ENCODE assay signal across 20 cellular contexts in genomic region chr2:194559964-194560363, GRCh38.
DNase-seq lines count a peak whose midpoint lies in the region; ATAC-seq, FAIRE-seq and TF ChIP-seq lines count a peak whose summit lies in the region.
"Had no signal": no experiment of that assay in that cellular context is flagged by ENCODE, and none has a peak within 500 bp of the region (broad histone marks: within the 10 kb centered on the region; RNA-seq: fewer than 3 reads in every experiment).

No MANE protein-coding gene starts in this region.

- in situ Hi-C loops in GM12878 (cut with MboI) = no loop called here

- DNase-seq in GM23338 (ENCODE audit: low spot score) (peak; percentile 7), NAMALWA (ENCODE audit: low spot score) (peak; percentile 3), GM12878 (ENCODE audit: low read depth, low spot score) (no peak), mesendoderm (peak; percentile 10), body of pancreas (no peak)
- DNase-seq in stimulated activated CD4-positive, alpha-beta T cell treated with anti-CD3 and anti-CD28 coated beads, Interleukin-1b, Interleukin-23, amount 100 ng/mL, for 48 hours = no peak
- no peak for DNase-seq in stimulated activated CD4-positive, alpha-beta T cell treated with anti-CD3 and anti-CD28 coated beads, Interleukin-12 subunit alpha, Interleukin-12 subunit beta, amount 100 ng/mL, for 4 hours
- DNase-seq: C1 segment of cervical spinal cord, HCEC 1CT, NCI-H1048, NCI-H146, NCI-H2107, NCI-H226, NCI-H526 had no signal

- H2AFZ ChIP-seq in GM23338 = no peak overlapping the region
- no peak overlapping the region for H2AFZ ChIP-seq in GM12878 (ENCODE audit: control insufficient read depth, low read depth, low read length)

- SMC1A ChIA-PET in GM12878 (lab: Charles Lee; ENCODE audit: uncharacterized antibody, unreplicated experiment) = interaction anchor here (0.9 to 1.5 kb wide), 4 partner anchors 8 to 757 kb away, joined by 3 to 6 read pairs (median 3); no protein-coding TSS in a partner anchor

- H3K4me1 ChIP-seq in GM23338 (ENCODE audit: insufficient read depth) = no peaks in the 10 kb centered on the region
- H3K4me1 ChIP-seq in GM12878 (ENCODE audit: control insufficient read depth, insufficient read depth, low read length) = no peaks in the 10 kb centered on the region
- H3K4me1 ChIP-seq in mesendoderm (ENCODE audit: control insufficient read depth, low read depth, low read length) = no peaks in the 10 kb centered on the region
- no peaks in the 10 kb centered on the region for H3K4me1 ChIP-seq in body of pancreas

- no peaks in the 10 kb centered on the region for H3K27me3 Mint-ChIP-seq in GM23338 (ENCODE audit: insufficient read depth, low read depth, poor library complexity)

- no peaks in the 10 kb centered on the region; the same call in 2 of the 3 replicates for H3K9me3 ChIP-seq in GM12878 (replicated peaks; ENCODE audit: control insufficient read depth, insufficient read depth, low read length)
- H3K9me3 ChIP-seq in body of pancreas = peaks cover 0 to 7% (median 0%) of the 10 kb centered on the region in 3 donors

- H3K4me1 Mint-ChIP-seq in GM23338 = no peaks in the 10 kb centered on the region

- H3K79me1 ChIP-seq in mesendoderm (ENCODE audit: low read length) = no peaks in the 10 kb centered on the region

- no peak overlapping the region for H3K4ac ChIP-seq in mesendoderm (ENCODE audit: low read depth, low read length)

- 18% methylated on average over 3 of the region's 3 CpGs for WGBS in GM12878 (ENCODE audit: insufficient coverage, insufficient replicate concordance, low lambda C conversion rate, missing lambda C conversion rate)
- WGBS in mesendoderm (ENCODE audit: extremely low coverage, insufficient coverage, low lambda C conversion rate) = no CpG with 5 or more reads among the region's 3 CpGs
- 61 to 74% methylated on average over 3 of the region's 3 CpGs for WGBS in body of pancreas, 2 donors

- H3K9me3 Mint-ChIP-seq in GM23338 = peaks cover 18% of the 10 kb centered on the region; the same call in 2 of the 3 replicates
- H3K9me3 Mint-ChIP-seq: T-helper 1 cell treated with Interleukin-12 subunit alpha and Interleukin-12 subunit beta and Interleukin-4 antibody, amounts not matched to agents 30 μg/mL and 1 μg/mL, for 36 hours had no signal

- no peak overlapping the region for H3K4me3 ChIP-seq in GM23338
- no peak overlapping the region for H3K4me3 ChIP-seq in GM12878
- no peak overlapping the region for H3K4me3 ChIP-seq in mesendoderm (ENCODE audit: low read length)
- no peak overlapping the region for H3K4me3 ChIP-seq in body of pancreas

- H3K27ac Mint-ChIP-seq in GM23338 = no peak overlapping the region
- H3K27ac Mint-ChIP-seq: T-helper 1 cell treated with Interleukin-12 subunit alpha and Interleukin-12 subunit beta and Interleukin-4 antibody, amounts not matched to agents 30 μg/mL and 1 μg/mL, for 36 hours had no signal

- CTCF ChIA-PET in GM12878 (lab: Yijun Ruan, JAX) = interaction anchor here (0.7 to 1.7 kb wide), 7 partner anchors 9 to 759 kb away, joined by 3 to 4 read pairs (median 3); no protein-coding TSS in a partner anchor

- no peak overlapping the region for H3K27ac ChIP-seq in GM23338 (ENCODE audit: low read depth)
- no peak overlapping the region for H3K27ac ChIP-seq in GM12878 (ENCODE audit: control insufficient read depth, insufficient read depth)
- no peak overlapping the region for H3K27ac ChIP-seq in mesendoderm (ENCODE audit: low read depth, low read length)
- no peak overlapping the region for H3K27ac ChIP-seq in body of pancreas

- no peaks in the 10 kb centered on the region for H4K20me1 ChIP-seq in GM23338 (replicated peaks; ENCODE audit: insufficient read depth)
- H4K20me1 ChIP-seq in GM12878 (ENCODE audit: control insufficient read depth, insufficient read depth) = no peaks in the 10 kb centered on the region

- H3K56ac ChIP-seq in mesendoderm (ENCODE audit: low read length) = no peak overlapping the region

- H3K79me2 ChIP-seq in GM23338 (replicated peaks; ENCODE audit: insufficient read depth) (no peaks in the 10 kb centered on the region), GM12878 (ENCODE audit: control insufficient read depth, insufficient read depth, low read length) (no peaks in the 10 kb centered on the region), mesendoderm (ENCODE audit: control insufficient read depth, insufficient read depth, low read length) (no peaks in the 10 kb centered on the region)

- peaks cover 13% of the 10 kb centered on the region; the same call in 2 of the 3 replicates for H3K36me3 Mint-ChIP-seq in GM23338 (ENCODE audit: low read depth)

- no peak overlapping the region for H3K9ac ChIP-seq in GM12878 (ENCODE audit: control insufficient read depth, insufficient read depth, low read length)
- H3K9ac ChIP-seq in mesendoderm (ENCODE audit: low read length) = no peak overlapping the region

- TF ChIP-seq EP300 in GM12878 (IDR thresholded peaks at IDR 0.05; ENCODE audit: borderline replicate concordance in 1 of 2, control insufficient read depth in 1 of 2, low read depth in 2 of 2, low read length in 2 of 2) = no peak

- H4K5ac ChIP-seq in mesendoderm (ENCODE audit: low read length) = no peak overlapping the region

- POLR2A ChIA-PET in GM12878 (lab: Charles Lee) = no interaction called here

- TF ChIP-seq POLR2A in GM12878 (IDR thresholded peaks at IDR 0.05; ENCODE audit: low read depth, low read length) = no peak
- no peak for TF ChIP-seq POLR2A in body of pancreas (IDR thresholded peaks at IDR 0.05)

- H3K36me3 ChIP-seq in GM23338 (ENCODE audit: insufficient read depth) = no peaks in the 10 kb centered on the region
- H3K36me3 ChIP-seq in GM12878 (ENCODE audit: control insufficient read depth in 2 of 2, insufficient read depth in 2 of 2, low read length in 1 of 2) = no peaks in the 10 kb centered on the region
- H3K36me3 ChIP-seq in mesendoderm (ENCODE audit: control insufficient read depth, insufficient read depth, low read length) = no peaks in the 10 kb centered on the region
- H3K36me3 ChIP-seq in body of pancreas (replicated peaks in 1 of 2; ENCODE audit: insufficient read depth in 1 of 2, low read depth in 2 of 2) = no peaks in the 10 kb centered on the region

- H2BK120ac ChIP-seq in mesendoderm (ENCODE audit: low read depth, low read length) = no peak overlapping the region

- no peak overlapping the region for H3K4me3 Mint-ChIP-seq in GM23338
- H3K4me3 Mint-ChIP-seq: T-helper 1 cell treated with Interleukin-12 subunit alpha and Interleukin-12 subunit beta and Interleukin-4 antibody, amounts not matched to agents 30 μg/mL and 1 μg/mL, for 36 hours had no signal

- no peak overlapping the region for H2AK5ac ChIP-seq in mesendoderm (ENCODE audit: low read length)

- H3K9me2 ChIP-seq in GM23338 (ENCODE audit: insufficient read depth) = no peaks in the 10 kb centered on the region

- H3K27me3 ChIP-seq in GM23338 (ENCODE audit: insufficient read depth) = no peaks in the 10 kb centered on the region
- H3K27me3 ChIP-seq in GM12878 (replicated peaks in 1 of 2; ENCODE audit: control insufficient read depth in 2 of 2, insufficient read depth in 2 of 2, low read length in 1 of 2) = no peaks in the 10 kb centered on the region
- no peaks in the 10 kb centered on the region for H3K27me3 ChIP-seq in mesendoderm (ENCODE audit: insufficient read depth, low read length, poor library complexity)
- no peaks in the 10 kb centered on the region for H3K27me3 ChIP-seq in body of pancreas

- H4K8ac ChIP-seq in mesendoderm (ENCODE audit: low read depth, low read length) = no peak overlapping the region

- no peak for ATAC-seq in GM23338
- no peak for ATAC-seq in GM12878
- no peak for ATAC-seq in GM21723 (IDR thresholded peaks at IDR 0.05; ENCODE audit: unreplicated experiment)
- ATAC-seq in body of pancreas = no peak
- ATAC-seq: Panc1, Right ventricle myocardium inferior, SK-N-SH treated with all-trans-retinoic acid at 6 μM for 48 hours had no signal

- no peaks in the 10 kb centered on the region for H3F3A ChIP-seq in GM23338 (replicated peaks; ENCODE audit: low read depth)

- no peak overlapping the region for H3K4me2 ChIP-seq in GM23338
- H3K4me2 ChIP-seq in GM12878 (ENCODE audit: control insufficient read depth, insufficient read depth) = no peak overlapping the region
- no peak overlapping the region for H3K4me2 ChIP-seq in mesendoderm (ENCODE audit: low read length)

- no TSS peak for BruUV-seq in GM12878 (replicated peaks; lab: Mats Ljungman, UMichigan)

- no peak overlapping the region for H2BK5ac ChIP-seq in mesendoderm (ENCODE audit: low read length)

- FAIRE-seq in GM12878 (lab: Jason Lieb, UNC) = no peak
- FAIRE-seq: HTR-8/SVneo had no signal

- peak; percentile 45 for TF ChIP-seq RAD21 in GM12878 (IDR thresholded peaks at IDR 0.05; ENCODE audit: insufficient read depth, low read depth, low read length)

- no peak overlapping the region for H3K18ac ChIP-seq in mesendoderm (ENCODE audit: low read length)

- intact Hi-C loops in GM12878 (cut with micrococcal nuclease; ENCODE audit: unreplicated experiment) = no loop called here
- intact Hi-C loops in body of pancreas (cut with DNase I) = no loop called here

- RAD21 ChIA-PET in GM12878 (lab: Charles Lee; ENCODE audit: unreplicated experiment) = interaction anchor here (0.8 to 0.9 kb wide), 2 partner anchors 57 to 308 kb away, joined by 3 to 4 read pairs; no protein-coding TSS in a partner anchor

- no peak overlapping the region for H2BK15ac ChIP-seq in mesendoderm (replicated peaks; ENCODE audit: low read depth)

- peak in 1 of 2 experiments; percentile 33; a peak in 2 of 4 replicates for TF ChIP-seq CTCF in GM23338 (conservative IDR thresholded peaks at IDR 0.05; ENCODE audit: low read depth in 2 of 2)
- TF ChIP-seq CTCF in GM12878 (IDR thresholded peaks at IDR 0.05 in 2 of 3, conservative IDR thresholded peaks at IDR 0.05 in 1 of 3; ENCODE audit: control insufficient read depth in 2 of 3, extremely low read depth in 1 of 3, insufficient read depth in 1 of 3, low read depth in 3 of 3, low read length in 3 of 3) = peak; percentile 2 to 13 (median 12); a peak in 1 of 6 replicates
- no peak for TF ChIP-seq CTCF in body of pancreas (IDR thresholded peaks at IDR 0.05)

- H3K23ac ChIP-seq in mesendoderm (ENCODE audit: low read length) = no peak overlapping the region

TF ChIP-seq in GM23338, 12 proteins besides CTCF, POLR2A, EP300 and RAD21 (continues in another document):
- TF ChIP-seq EZH2 (IDR thresholded peaks at IDR 0.05; ENCODE audit: low read depth, unreplicated experiment) (no peak), ZNF114 (CRISPR knock-in tag; IDR thresholded peaks at IDR 0.05) (no peak)

TF ChIP-seq in GM12878, 131 proteins besides CTCF, POLR2A, EP300 and RAD21:
- TF ChIP-seq SMC3 (IDR thresholded peaks at IDR 0.05; ENCODE audit: borderline replicate concordance, low read length) (peak; percentile 17; the same call in 1 of the 2 replicates), IKZF1 (conservative IDR thresholded peaks at IDR 0.05) (no peak)
TF ChIP-seq in GM12878: peak in this region for 1.

Comparison
In these comparisons a context has a peak if more than half of its experiments do, and no peak if none do; other contexts are left out.
1. DNase-seq: peak in GM23338 (single experiment), NAMALWA (single experiment) and mesendoderm (single experiment); none in GM12878 (single experiment), body of pancreas (0 of 4), stimulated activated CD4-positive, alpha-beta T cell treated with anti-CD3 and anti-CD28 coated beads, Interleukin-1b, Interleukin-23, amount 100 ng/mL, for 48 hours (single experiment) and stimulated activated CD4-positive, alpha-beta T cell treated with anti-CD3 and anti-CD28 coated beads, Interleukin-12 subunit alpha, Interleukin-12 subunit beta, amount 100 ng/mL, for 4 hours (single experiment).
2. CTCF ChIP-seq: peak in GM12878 (3 of 3); none in body of pancreas (0 of 7).